ENCODE assay signal across 22 cellular contexts in the genomic region with DNA sequence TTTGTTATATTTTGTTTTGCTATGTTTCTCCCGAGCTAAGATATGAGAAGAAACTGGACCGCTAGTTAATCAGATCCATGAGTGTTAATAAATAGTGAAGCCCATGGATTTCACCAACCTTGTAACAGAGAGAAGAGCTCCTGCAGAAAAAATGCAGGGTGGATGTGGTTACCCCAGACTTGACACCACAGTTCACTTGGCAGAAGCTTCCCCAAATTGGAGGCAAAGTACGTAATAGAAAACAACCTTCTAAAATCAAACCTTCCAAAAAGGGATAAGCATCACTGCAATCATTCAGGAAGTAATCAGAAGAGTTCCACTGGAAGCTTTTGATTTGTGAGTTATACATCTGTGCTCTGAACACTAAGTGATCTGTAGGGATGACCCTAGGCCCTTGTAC.
A peak's percentile ranks its signal among the peaks of the same experiment; 100 is the strongest.
DNase-seq lines count a peak whose midpoint lies in the region; ATAC-seq and TF ChIP-seq lines count a peak whose summit lies in the region.
"Had no signal": no experiment of that assay in that cellular context is flagged by ENCODE, and none has a peak within 500 bp of the region (broad histone marks: within the 10 kb centered on the region; RNA-seq: fewer than 3 reads in every experiment).

No MANE protein-coding gene starts in this region.

- peak overlapping the region; percentile 6; the same call in 1 of the 2 replicates for H2AFZ ChIP-seq in GM23338
- no peak overlapping the region for H2AFZ ChIP-seq in osteoblast (ENCODE audit: low read length)
- no peak overlapping the region for H2AFZ ChIP-seq in smooth muscle cell (ENCODE audit: low read depth)

- no peaks in the 10 kb centered on the region for H3K27me3 ChIP-seq in GM23338 (ENCODE audit: insufficient read depth)
- H3K27me3 ChIP-seq in osteoblast (ENCODE audit: insufficient read depth, low read length) = no peaks in the 10 kb centered on the region
- no peaks in the 10 kb centered on the region for H3K27me3 ChIP-seq in smooth muscle cell (ENCODE audit: low read depth)
- no peaks in the 10 kb centered on the region for H3K27me3 ChIP-seq in effector memory CD4-positive, alpha-beta T cell (replicated peaks; ENCODE audit: control insufficient read depth, insufficient read depth, low read length, poor library complexity, severe bottlenecking)
- H3K27me3 ChIP-seq: MG63, SJSA1 had no signal

- H3F3A ChIP-seq in GM23338 (replicated peaks; ENCODE audit: low read depth) (no peaks in the 10 kb centered on the region), smooth muscle cell (ENCODE audit: low read depth) (no peaks in the 10 kb centered on the region)

- H3K4me3 ChIP-seq in GM23338 (no peak overlapping the region), osteoblast (ENCODE audit: insufficient read depth, low read length) (no peak overlapping the region), smooth muscle cell (no peak overlapping the region)
- no peak overlapping the region for H3K4me3 ChIP-seq in effector memory CD4-positive, alpha-beta T cell (ENCODE audit: insufficient read depth, low read depth, low read length, poor library complexity, severe bottlenecking)
- H3K4me3 ChIP-seq: MG63, SJSA1 had no signal

- 98% methylated on average over 3 of the region's 3 CpGs for WGBS in smooth muscle cell (ENCODE audit: low lambda C conversion rate)

- no peaks in the 10 kb centered on the region for H3K36me3 Mint-ChIP-seq in GM23338 (ENCODE audit: low read depth)
- H3K36me3 Mint-ChIP-seq: IgD-negative memory B cell had no signal

- no peak overlapping the region for H3K4me3 Mint-ChIP-seq in GM23338
- H3K4me3 Mint-ChIP-seq: CD4-positive, alpha-beta T cell; IgD-negative memory B cell had no signal

- DNase-seq in AG09319 (ENCODE audit: extremely low read depth, low read depth) (peak; percentile 28), GM23338 (ENCODE audit: low spot score) (no peak), NOMO-1 (lab: John Stamatoyannopoulos, UW; ENCODE audit: unreplicated experiment in 2 of 2) (peak; percentile 71 to 83), fibroblast of peridontal ligament (ENCODE audit: extremely low read depth) (peak; percentile 62), osteoblast (ENCODE audit: insufficient read length, low spot score, missing footprints) (no peak), smooth muscle cell (lab: John Stamatoyannopoulos, UW; ENCODE audit: unreplicated experiment) (no peak), Ammon's horn (ENCODE audit: low spot score) (no peak)
- no peak for DNase-seq in effector memory CD4-positive, alpha-beta T cell
- DNase-seq: Caco-2; CD4-positive, alpha-beta T cell; DMS153; GF-D8; Karpas-422; MG63; NCI-H1694 treated with DMSO at 0.1 percent for 48 hours; NCI-H2107; NCI-H510A; NCI-H774; SW 1271 had no signal

- H3K9me2 ChIP-seq in GM23338 (ENCODE audit: insufficient read depth) = peaks cover 5% of the 10 kb centered on the region; the same call in 1 of the 2 replicates

- no peak for TF ChIP-seq CTCF in AG09319 (IDR thresholded peaks at IDR 0.05; ENCODE audit: low read depth, low read length)
- TF ChIP-seq CTCF in GM23338 (conservative IDR thresholded peaks at IDR 0.05; ENCODE audit: low read depth in 2 of 2) = no peak
- no peak for TF ChIP-seq CTCF in osteoblast (IDR thresholded peaks at IDR 0.05; ENCODE audit: extremely low read depth, low read depth, low read length)
- no peak for TF ChIP-seq CTCF in smooth muscle cell (IDR thresholded peaks at IDR 0.05; ENCODE audit: borderline replicate concordance, insufficient read depth, poor library complexity, severe bottlenecking)

- H4K20me1 ChIP-seq in GM23338 (replicated peaks; ENCODE audit: insufficient read depth) (no peaks in the 10 kb centered on the region), osteoblast (ENCODE audit: insufficient read depth, low read length) (no peaks in the 10 kb centered on the region), smooth muscle cell (ENCODE audit: low read depth) (no peaks in the 10 kb centered on the region)

- H3K27me3 Mint-ChIP-seq in GM23338 (ENCODE audit: insufficient read depth, low read depth, poor library complexity) = no peaks in the 10 kb centered on the region
- H3K27me3 Mint-ChIP-seq: CD4-positive, alpha-beta T cell; IgD-negative memory B cell had no signal

- H3K36me3 ChIP-seq in GM23338 (ENCODE audit: insufficient read depth) (no peaks in the 10 kb centered on the region), osteoblast (ENCODE audit: insufficient read depth, low read length) (no peaks in the 10 kb centered on the region), smooth muscle cell (ENCODE audit: low read depth) (no peaks in the 10 kb centered on the region)
- H3K36me3 ChIP-seq in effector memory CD4-positive, alpha-beta T cell (ENCODE audit: control insufficient read depth, insufficient read depth, low read length) = no peaks in the 10 kb centered on the region
- H3K36me3 ChIP-seq: MG63, SJSA1 had no signal

- no peak overlapping the region for H3K27ac Mint-ChIP-seq in GM23338
- H3K27ac Mint-ChIP-seq: CD4-positive, alpha-beta T cell; IgD-negative memory B cell had no signal

- H3K27ac ChIP-seq in GM23338 (ENCODE audit: low read depth) (no peak overlapping the region), osteoblast (ENCODE audit: low read depth, low read length) (no peak overlapping the region), smooth muscle cell (ENCODE audit: low read depth) (no peak overlapping the region)
- H3K27ac ChIP-seq in effector memory CD4-positive, alpha-beta T cell (ENCODE audit: insufficient read depth, low read length, poor library complexity, severe bottlenecking) = no peak overlapping the region
- H3K27ac ChIP-seq: SJSA1 had no signal

- H3K79me2 ChIP-seq in GM23338 (replicated peaks; ENCODE audit: insufficient read depth) = no peaks in the 10 kb centered on the region
- H3K79me2 ChIP-seq in osteoblast (ENCODE audit: insufficient read depth, low read length) = no peaks in the 10 kb centered on the region
- no peaks in the 10 kb centered on the region for H3K79me2 ChIP-seq in smooth muscle cell (ENCODE audit: low read depth)

- peaks cover 10% of the 10 kb centered on the region for H3K4me1 ChIP-seq in GM23338 (ENCODE audit: insufficient read depth)
- H3K4me1 ChIP-seq in osteoblast (ENCODE audit: insufficient read depth, low read length) = no peaks in the 10 kb centered on the region
- H3K4me1 ChIP-seq in smooth muscle cell (ENCODE audit: low read depth) = no peaks in the 10 kb centered on the region
- H3K4me1 ChIP-seq in effector memory CD4-positive, alpha-beta T cell (ENCODE audit: control insufficient read depth, insufficient read depth, low read length, poor library complexity, severe bottlenecking) = no peaks in the 10 kb centered on the region
- H3K4me1 ChIP-seq: Caco-2, SJSA1 had no signal

- no peak overlapping the region for H3K9ac ChIP-seq in smooth muscle cell (ENCODE audit: low read depth)

- H3K4me2 ChIP-seq in GM23338 (no peak overlapping the region), osteoblast (ENCODE audit: insufficient read depth, low read length) (no peak overlapping the region), smooth muscle cell (no peak overlapping the region)

- H3K4me1 Mint-ChIP-seq in GM23338 = peaks cover 9% of the 10 kb centered on the region; the same call in 2 of the 3 replicates
- H3K4me1 Mint-ChIP-seq: IgD-negative memory B cell had no signal

- no peaks in the 10 kb centered on the region for H3K9me3 ChIP-seq in osteoblast (ENCODE audit: low read depth, low read length)
- H3K9me3 ChIP-seq in smooth muscle cell (replicated peaks; ENCODE audit: low read depth) = no peaks in the 10 kb centered on the region
- no peaks in the 10 kb centered on the region for H3K9me3 ChIP-seq in effector memory CD4-positive, alpha-beta T cell (ENCODE audit: control insufficient read depth, low read length)
- H3K9me3 ChIP-seq: Caco-2, MG63, SJSA1 had no signal

- no peak for ATAC-seq in GM23338
- ATAC-seq: HCT116 had no signal

- no peaks in the 10 kb centered on the region for H3K9me3 Mint-ChIP-seq in GM23338
- H3K9me3 Mint-ChIP-seq: CD4-positive, alpha-beta T cell had no signal

Comparison
In these comparisons a context has a peak if more than half of its experiments do, and no peak if none do; other contexts are left out.
1. DNase-seq: peak in AG09319 (single experiment), NOMO-1 (2 of 2) and fibroblast of peridontal ligament (single experiment); none in GM23338 (single experiment), osteoblast (single experiment), smooth muscle cell (single experiment), Ammon's horn (single experiment) and effector memory CD4-positive, alpha-beta T cell (0 of 3).